Comparison of ENCODE assay signal across 19 cellular contexts in the genomic region with DNA sequence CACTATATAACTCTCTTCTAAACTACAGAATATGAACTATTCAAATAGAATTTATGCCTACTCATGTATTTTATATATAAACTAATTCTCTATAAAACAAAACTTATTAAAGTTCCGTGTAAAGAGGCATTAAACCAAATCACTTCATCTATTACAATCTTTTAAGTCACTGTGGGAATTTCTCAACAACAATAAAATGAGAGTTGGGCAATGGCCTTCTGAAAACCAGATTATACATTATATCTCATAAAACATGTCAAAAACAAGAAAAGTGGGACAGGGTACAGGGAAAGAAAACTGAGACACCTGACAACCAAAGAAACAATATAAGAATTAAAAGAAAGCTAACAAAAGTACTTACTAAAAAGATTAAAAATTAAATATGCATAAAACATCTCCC.
A peak's percentile ranks its signal among the peaks of the same experiment; 100 is the strongest.
DNase-seq lines count a peak whose midpoint lies in the region; ATAC-seq, FAIRE-seq and TF ChIP-seq lines count a peak whose summit lies in the region.
"Had no signal": no experiment of that assay in that cellular context is flagged by ENCODE, and none has a peak within 500 bp of the region (broad histone marks: within the 10 kb centered on the region; RNA-seq: fewer than 3 reads in every experiment).

No MANE protein-coding gene starts in this region.

- no peaks in the 10 kb centered on the region for H3K9me3 ChIP-seq in OCI-LY1 (ENCODE audit: low read length)
- H3K9me3 ChIP-seq: Peyer's patch had no signal

- peak; percentile 11 for DNase-seq in AG10803 (ENCODE audit: low read depth)
- DNase-seq in fibroblast of peridontal ligament (ENCODE audit: extremely low read depth): peak; percentile 21
- DNase-seq in islet precursor cell: no peak
- no peak for DNase-seq in retina
- DNase-seq: ACHN; C1 segment of cervical spinal cord; Calu3; CD8-positive, alpha-beta memory T cell; DMS153; NCI-H1105; NCI-H2029 treated with DMSO at 0.1 percent for 48 hours; NCI-H524 treated with DMSO at 0.1 percent for 48 hours; NCI-H82; Peyer's patch had no signal

- 0 out of 2 replicates have a peak overlapping the region, but pooled peaks have one; percentile 80 for H2AFZ ChIP-seq in OCI-LY1 (ENCODE audit: low read length)

- H3K27ac ChIP-seq in OCI-LY1 (ENCODE audit: low read depth, low read length, poor library complexity, severe bottlenecking): no peak overlapping the region

- TF ChIP-seq CTCF in AG10803 (conservative IDR thresholded peaks at IDR 0.05; ENCODE audit: low read length) (no peak), OCI-LY1 (IDR thresholded peaks at IDR 0.05; ENCODE audit: low read length) (no peak)

- H3K4me1 ChIP-seq in OCI-LY1 (ENCODE audit: insufficient read depth, low read length, severe bottlenecking): peaks cover 17% of the 10 kb centered on the region
- H3K4me1 ChIP-seq: Peyer's patch had no signal

- H3K9ac ChIP-seq in OCI-LY1 (ENCODE audit: low read length): no peak overlapping the region

- no peak overlapping the region for H3K4me3 ChIP-seq in AG10803 (ENCODE audit: low read length)
- H3K4me3 ChIP-seq in OCI-LY1 (ENCODE audit: low read depth, low read length, poor library complexity, severe bottlenecking): no peak overlapping the region
- H3K4me3 ChIP-seq: Peyer's patch had no signal

- no peaks in the 10 kb centered on the region for H3K9me2 ChIP-seq in OCI-LY1 (ENCODE audit: low read depth, low read length)

- H3K4me2 ChIP-seq in OCI-LY1 (ENCODE audit: low read length): no peak overlapping the region

- peaks cover 6% of the 10 kb centered on the region; the same call in 1 of the 2 replicates for H3K36me3 ChIP-seq in OCI-LY1 (ENCODE audit: insufficient read depth, low read length)
- H3K36me3 ChIP-seq: Peyer's patch had no signal

- peaks cover 3% of the 10 kb centered on the region; the same call in 1 of the 2 replicates for H3K79me2 ChIP-seq in OCI-LY1 (ENCODE audit: insufficient read depth, low read length)

- ATAC-seq in HG03139 (IDR thresholded peaks at IDR 0.05; ENCODE audit: unreplicated experiment): no peak
- ATAC-seq: HCT116 had no signal

- H4K20me1 ChIP-seq in OCI-LY1 (ENCODE audit: insufficient read depth, low read length): no peaks in the 10 kb centered on the region

- peak; percentile 47 for FAIRE-seq in A204.1 (lab: Jason Lieb, UNC)
- FAIRE-seq: H1 had no signal

- H3F3A ChIP-seq in OCI-LY1 (ENCODE audit: insufficient read depth, low read length): no peaks in the 10 kb centered on the region

- no peaks in the 10 kb centered on the region for H3K27me3 ChIP-seq in OCI-LY1 (ENCODE audit: insufficient read depth, low read length)
- H3K27me3 ChIP-seq: Peyer's patch had no signal

Comparison
In these comparisons a context has a peak if more than half of its experiments do, and no peak if none do; other contexts are left out.
1. DNase-seq: peak in AG10803 (single experiment) and fibroblast of peridontal ligament (single experiment); none in islet precursor cell (single experiment) and retina (single experiment).